Comparison of ENCODE assay signal across 10 cellular contexts in genomic region chr22:49866134-49866533, GRCh38.
"Had no signal": no experiment of that assay in that cellular context is flagged by ENCODE, and none has a peak within 500 bp of the region (broad histone marks: within the 10 kb centered on the region; RNA-seq: fewer than 3 reads in every experiment).

No MANE protein-coding gene starts in this region.

- ATAC-seq: foreskin keratinocyte, left colon had no signal

- H3K27ac Mint-ChIP-seq: activated naive CD8-positive, alpha-beta T cell had no signal

- H3K27me3 Mint-ChIP-seq: activated CD4-positive, alpha-beta memory T cell treated with anti-CD3 and anti-CD28 coated beads for 36 hours; activated naive CD8-positive, alpha-beta T cell had no signal

- DNase-seq: activated CD4-positive, alpha-beta memory T cell treated with anti-CD3 and anti-CD28 coated beads for 36 hours; activated CD4-positive, alpha-beta T cell treated with anti-CD3 and anti-CD28 coated beads for 1 hour; amygdala; brain microvascular endothelial cell; foreskin keratinocyte; left colon; midbrain; stimulated activated CD4-positive, alpha-beta T cell treated with anti-CD3 and anti-CD28 coated beads, Interleukin-4, amount 100 ng/mL, for 4 hours; stomach had no signal

- H3K4me3 Mint-ChIP-seq: activated CD4-positive, alpha-beta memory T cell treated with anti-CD3 and anti-CD28 coated beads for 36 hours; activated naive CD8-positive, alpha-beta T cell had no signal
